ENCODE assay signal across 29 cellular contexts in genomic region chr6:71529769-71530168, GRCh38.
"Had no signal": no experiment of that assay in that cellular context is flagged by ENCODE, and none has a peak within 500 bp of the region (broad histone marks: within the 10 kb centered on the region; RNA-seq: fewer than 3 reads in every experiment).

No MANE protein-coding gene starts in this region.

- H3K4me3 ChIP-seq: ascending aorta, body of pancreas, Peyer's patch, SJCRH30 had no signal

- H3K36me3 ChIP-seq: ascending aorta, Peyer's patch, SJCRH30 had no signal

- H3K27ac ChIP-seq: ascending aorta, Peyer's patch, RWPE1, SJCRH30, VCaP had no signal

- ATAC-seq: activated naive CD4-positive, alpha-beta T cell treated with anti-CD3 and anti-CD28 coated beads, Interleukin-2, amount 50 U/mL, for 72 hours; activated naive CD8-positive, alpha-beta T cell treated with anti-CD3 and anti-CD28 coated beads, Interleukin-2, amount 50 U/mL, for 24 hours; activated T-cell treated with anti-CD3 and anti-CD28 coated beads, Interleukin-2, amount 50 U/mL, for 4 hours; T-cell had no signal

- DNase-seq: activated CD4-positive, alpha-beta memory T cell treated with anti-CD3 and anti-CD28 coated beads for 36 hours; activated CD4-positive, alpha-beta T cell treated with anti-CD3 and anti-CD28 coated beads, Interleukin-2, amount 10 ng/mL, durations not matched to agents 7 days and 5 days; activated CD4-positive, CD25-positive, alpha-beta regulatory T cell; activated CD8-positive, alpha-beta memory T cell treated with anti-CD3 and anti-CD28 coated beads for 24 hours; activated effector memory CD4-positive, alpha-beta T cell treated with anti-CD3 and anti-CD28 coated beads, Interleukin-2, amount 50 U/mL, for 16 hours; activated naive CD4-positive, alpha-beta T cell treated with Interleukin-2 at 50 U/mL for 16 hours; activated naive CD8-positive, alpha-beta T cell treated with anti-CD3 and anti-CD28 coated beads, Interleukin-2, amount 50 U/mL, for 24 hours; activated T-cell treated with anti-CD3 and anti-CD28 coated beads, Interleukin-2, amount 50 U/mL, for 4 hours; amniotic stem cell; body of pancreas; KG1; NCI-H1092; NCI-H146; NCI-H187 treated with DMSO at 0.1 percent for 48 hours; NCI-H2081 treated with DMSO at 0.1 percent for 48 hours; NCI-H2171 treated with DMSO at 0.1 percent for 48 hours; NCI-H446 treated with DMSO at 0.1 percent for 48 hours; NCI-H524 treated with DMSO at 0.1 percent for 48 hours; NCI-H82; Peyer's patch; Right ventricle myocardium superior; T-cell; T-helper 2 cell; T1000 had no signal

- H3K9me3 ChIP-seq: ascending aorta, body of pancreas, Peyer's patch, SJCRH30 had no signal

- H3K27me3 ChIP-seq: ascending aorta, body of pancreas, Peyer's patch, SJCRH30 had no signal
